In genomic region chr12:132581348-132582057, GRCh38 we compare ENCODE assay signal across 2 cellular contexts.
A peak's percentile ranks its signal among the peaks of the same experiment; 100 is the strongest.
TF ChIP-seq lines count a peak whose summit lies in the region.

No MANE protein-coding gene starts in this region.

TF ChIP-seq in HepG2, 621 proteins besides CTCF, POLR2A, EP300 and RAD21:
- TF ChIP-seq HIVEP1 (CRISPR knock-in tag; IDR thresholded peaks at IDR 0.05) (no peak), THAP11 (CRISPR knock-in tag; IDR thresholded peaks at IDR 0.05) (no peak), RARA (CRISPR knock-in tag; IDR thresholded peaks at IDR 0.05) (no peak), ZNF629 (CRISPR knock-in tag; conservative IDR thresholded peaks at IDR 0.05) (no peak), DMTF1 (CRISPR knock-in tag; IDR thresholded peaks at IDR 0.05) (no peak), ATF7 (IDR thresholded peaks at IDR 0.05) (no peak), ATF7 (CRISPR knock-in tag; IDR thresholded peaks at IDR 0.05) (no peak), AGO2 (optimal IDR thresholded peaks at IDR 0.05; ENCODE audit: low read depth, low read length) (peak; percentile 50)

TF ChIP-seq in H1, 55 proteins besides CTCF, POLR2A, EP300 and RAD21:
- TF ChIP-seq BCL11A (IDR thresholded peaks at IDR 0.05; ENCODE audit: low read depth in 2 of 2, low read length in 2 of 2): no peak
- TF ChIP-seq SUZ12 (IDR thresholded peaks at IDR 0.05; ENCODE audit: low read length): no peak
- TF ChIP-seq KDM1A (IDR thresholded peaks at IDR 0.05; ENCODE audit: borderline replicate concordance, low read length): no peak
- no peak for TF ChIP-seq TCF12 (IDR thresholded peaks at IDR 0.05; ENCODE audit: low read depth, low read length)
- no peak for TF ChIP-seq RNF2 (IDR thresholded peaks at IDR 0.05; ENCODE audit: borderline replicate concordance, low read depth, low read length, missing control alignments, poor library complexity, severe bottlenecking)
- TF ChIP-seq POU5F1 (IDR thresholded peaks at IDR 0.05; ENCODE audit: low read depth, low read length): no peak
- no peak for TF ChIP-seq CREB1 (IDR thresholded peaks at IDR 0.05)
- no peak for TF ChIP-seq MAFK (IDR thresholded peaks at IDR 0.05; ENCODE audit: low read depth, low read length)
- TF ChIP-seq EZH2 (IDR thresholded peaks at IDR 0.05; ENCODE audit: low read depth, low read length, severe bottlenecking): no peak
- no peak for TF ChIP-seq POLR2AphosphoS5 (IDR thresholded peaks at IDR 0.05; ENCODE audit: low read depth, low read length)
- TF ChIP-seq SAP30 (IDR thresholded peaks at IDR 0.05; ENCODE audit: insufficient read depth, insufficient replicate concordance, low read length): no peak
- no peak for TF ChIP-seq PHF8 (conservative IDR thresholded peaks at IDR 0.05; ENCODE audit: low read depth, low read length)
- no peak for TF ChIP-seq SIN3A (conservative IDR thresholded peaks at IDR 0.05 in 1 of 2, IDR thresholded peaks at IDR 0.05 in 1 of 2; ENCODE audit: low read depth in 1 of 2, low read length in 2 of 2)
- no peak for TF ChIP-seq CHD7 (IDR thresholded peaks at IDR 0.05; ENCODE audit: insufficient replicate concordance, low read length)
- TF ChIP-seq RBBP5 (IDR thresholded peaks at IDR 0.05; ENCODE audit: borderline replicate concordance, low read depth, low read length): no peak
- TF ChIP-seq JUND (IDR thresholded peaks at IDR 0.05; ENCODE audit: low read length): no peak
- no peak for TF ChIP-seq TEAD4 (IDR thresholded peaks at IDR 0.05; ENCODE audit: low read depth, low read length)
